Comparison of ENCODE assay signal across 8 cellular contexts in the genomic region with DNA sequence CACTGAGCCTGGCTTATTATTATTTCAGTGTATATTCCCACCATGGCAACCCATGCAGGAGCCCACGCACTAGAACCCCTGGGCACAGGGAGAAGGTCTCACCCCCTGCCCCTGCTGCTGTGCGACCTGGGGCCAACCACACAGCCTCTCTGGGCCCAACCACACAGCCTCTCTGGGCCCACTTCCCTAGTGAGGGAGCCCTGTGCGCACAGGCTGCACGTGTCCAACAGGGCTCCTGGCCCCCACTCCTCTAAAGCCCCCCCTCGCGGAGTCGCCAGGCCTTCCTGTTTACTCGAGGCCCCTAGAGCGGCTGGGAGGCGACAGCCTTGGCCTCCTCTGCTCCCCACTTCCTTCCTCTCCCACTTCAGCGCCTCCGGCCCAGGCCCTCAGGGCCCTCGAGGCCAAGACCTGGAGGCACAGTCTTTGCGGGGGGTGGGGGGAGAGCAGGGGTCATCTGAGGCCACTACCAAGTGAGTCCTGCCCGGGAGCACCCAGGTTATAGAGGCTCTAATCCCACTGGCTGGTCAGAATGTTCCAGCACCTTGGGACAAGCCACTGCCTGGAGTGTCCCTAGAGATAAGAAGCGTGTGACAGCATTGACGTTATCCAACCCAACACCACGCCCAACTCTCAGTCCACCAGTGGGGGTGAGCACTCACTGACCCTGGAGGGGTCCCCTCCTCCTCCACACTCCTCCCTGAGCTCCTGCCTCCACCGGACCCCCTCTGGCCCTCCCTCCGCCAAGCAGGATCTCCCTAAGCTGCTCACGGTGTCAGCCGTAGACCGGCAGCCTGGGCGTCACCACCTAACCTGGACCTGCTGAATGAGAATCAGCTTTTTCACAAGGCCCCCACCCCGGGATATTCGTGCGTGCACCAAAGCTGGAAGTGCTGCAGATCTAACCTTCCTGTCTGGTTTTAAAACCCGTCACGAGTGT. TPM values are rescaled to one million over a fixed set of nuclear protein-coding genes. Genes with fewer than 3 reads are reported as not detected.
DNase-seq lines count a peak whose midpoint lies in the region; ATAC-seq and TF ChIP-seq lines count a peak whose summit lies in the region.

No MANE protein-coding gene starts in this region.

- no peaks in the 10 kb centered on the region for H3K9me3 Mint-ChIP-seq in type B pancreatic cell

- H3K23ac ChIP-seq in mesendoderm (ENCODE audit: low read length) = no peak overlapping the region

- WGBS in mesendoderm (ENCODE audit: extremely low coverage, insufficient coverage, low lambda C conversion rate) = no CpG with 5 or more reads among the region's 29 CpGs

- no peak overlapping the region for H3K9ac ChIP-seq in mesendoderm (ENCODE audit: low read length)

- H3K27ac ChIP-seq in mesendoderm (ENCODE audit: low read depth, low read length) (no peak overlapping the region), temporal lobe (ENCODE audit: low read depth, low read length) (peak overlapping the region; percentile 74)

- peaks cover 26% of the 10 kb centered on the region for H3K4me1 Mint-ChIP-seq in type B pancreatic cell (ENCODE audit: unreplicated experiment)

- no peak overlapping the region for H3K4ac ChIP-seq in mesendoderm (ENCODE audit: low read depth, low read length)

- no peak overlapping the region for H2AK5ac ChIP-seq in mesendoderm (ENCODE audit: low read length)

- no peak overlapping the region for H4K8ac ChIP-seq in mesendoderm (ENCODE audit: low read depth, low read length)

- H3K4me3 ChIP-seq in mesendoderm (ENCODE audit: low read length) = no peak overlapping the region

- H3K36me3 ChIP-seq in mesendoderm (ENCODE audit: control insufficient read depth, insufficient read depth, low read length) = no peaks in the 10 kb centered on the region

- ATAC-seq in HG03039 (IDR thresholded peaks at IDR 0.05; ENCODE audit: unreplicated experiment) (no peak), GM18519 (IDR thresholded peaks at IDR 0.05; ENCODE audit: low FRiP score, unreplicated experiment) (no peak)

- H3K27me3 Mint-ChIP-seq in type B pancreatic cell = no peaks in the 10 kb centered on the region

- no peak overlapping the region for H2BK5ac ChIP-seq in mesendoderm (ENCODE audit: low read length)

- no peak overlapping the region for H3K27ac Mint-ChIP-seq in type B pancreatic cell

- no peak overlapping the region for H3K18ac ChIP-seq in mesendoderm (ENCODE audit: low read length)

- H4K5ac ChIP-seq in mesendoderm (ENCODE audit: low read length) = no peak overlapping the region

- peaks cover 3% of the 10 kb centered on the region for H3K36me3 Mint-ChIP-seq in type B pancreatic cell

- DNase-seq in stimulated activated CD4-positive, alpha-beta T cell treated with anti-CD3 and anti-CD28 coated beads, Interleukin-2, amount 100 ng/mL, for 24 hours = peak; percentile 22 to 41
- DNase-seq in stimulated activated CD4-positive, alpha-beta T cell treated with anti-CD3 and anti-CD28 coated beads, Interleukin-15, amount 100 ng/mL, for 24 hours = no peak
- peak in 29 of 56 donors; percentile 17 to 65 (median 34) for DNase-seq in amygdala (lab: John Stamatoyannopoulos, UW)
- no peak for DNase-seq in mesendoderm
- no peak for DNase-seq in type B pancreatic cell (ENCODE audit: extremely low spot score, unreplicated experiment)

- no peaks in the 10 kb centered on the region for H3K27me3 ChIP-seq in mesendoderm (ENCODE audit: insufficient read depth, low read length, poor library complexity)

- no peak overlapping the region for H2BK15ac ChIP-seq in mesendoderm (replicated peaks; ENCODE audit: low read depth)

- H3K79me2 ChIP-seq in mesendoderm (ENCODE audit: control insufficient read depth, insufficient read depth, low read length) = no peaks in the 10 kb centered on the region

- H2BK120ac ChIP-seq in mesendoderm (ENCODE audit: low read depth, low read length) = no peak overlapping the region

- no peak overlapping the region for H3K4me2 ChIP-seq in mesendoderm (ENCODE audit: low read length)

- H3K4me1 ChIP-seq in mesendoderm (ENCODE audit: control insufficient read depth, low read depth, low read length) = no peaks in the 10 kb centered on the region

- no peak for TF ChIP-seq CTCF in type B pancreatic cell (conservative IDR thresholded peaks at IDR 0.05)

- H3K79me1 ChIP-seq in mesendoderm (ENCODE audit: low read length) = no peaks in the 10 kb centered on the region

- H3K4me3 Mint-ChIP-seq in type B pancreatic cell = no peak overlapping the region

- H3K56ac ChIP-seq in mesendoderm (ENCODE audit: low read length) = peak overlapping the region; percentile 42

RNA-seq across cellular contexts. Expression of a gene that starts 7.9 kb away (rescaled TPM):
- 5.9 TPM for polyA plus RNA-seq in mesendoderm (2013, experiment 1 of 2)
- 5.4 TPM for polyA plus RNA-seq in mesendoderm (2013, experiment 2 of 2)
- 4.2 TPM for total RNA-seq in temporal lobe
- 0.86 and 1.6 TPM in 2 replicates for total RNA-seq in type B pancreatic cell (ENCODE audit: low replicate concordance)

RNA-seq across cellular contexts. Expression of a gene that starts 15.1 kb away (rescaled TPM):
- 24.5 TPM for polyA plus RNA-seq in mesendoderm (2013, experiment 1 of 2)
- polyA plus RNA-seq in mesendoderm (2013, experiment 2 of 2) = 21.1 TPM
- total RNA-seq in temporal lobe = 25.3 TPM
- 35.2 and 59.8 TPM in 2 replicates for total RNA-seq in type B pancreatic cell (ENCODE audit: low replicate concordance)

RNA-seq across cellular contexts. Expression of a gene that starts 37.1 kb away (rescaled TPM):
- polyA plus RNA-seq in mesendoderm (2013, experiment 1 of 2) = 11.0 TPM
- 11.5 TPM for polyA plus RNA-seq in mesendoderm (2013, experiment 2 of 2)
- total RNA-seq in temporal lobe (25.6 TPM), type B pancreatic cell (ENCODE audit: low replicate concordance) (19.8 and 32.6 TPM in 2 replicates)

RNA-seq across cellular contexts. Expression of a gene that starts 54.5 kb away (rescaled TPM):
- 12.3 TPM for polyA plus RNA-seq in mesendoderm (2013, experiment 1 of 2)
- polyA plus RNA-seq in mesendoderm (2013, experiment 2 of 2) = 14.4 TPM
- total RNA-seq in temporal lobe (7.4 TPM), type B pancreatic cell (ENCODE audit: low replicate concordance) (11.9 and 17.5 TPM in 2 replicates)

RNA-seq across cellular contexts. Expression of a gene that starts 59.7 kb away (rescaled TPM):
- polyA plus RNA-seq in mesendoderm (2013, experiment 1 of 2) = 34.2 TPM
- 34.4 TPM for polyA plus RNA-seq in mesendoderm (2013, experiment 2 of 2)
- total RNA-seq in temporal lobe = 17.2 TPM
- 18.7 and 42.4 TPM in 2 replicates for total RNA-seq in type B pancreatic cell (ENCODE audit: low replicate concordance)

Comparison
In these comparisons a context has a peak if more than half of its experiments do, and no peak if none do; other contexts are left out.
1. DNase-seq: peak in stimulated activated CD4-positive, alpha-beta T cell treated with anti-CD3 and anti-CD28 coated beads, Interleukin-2, amount 100 ng/mL, for 24 hours (2 of 2) and amygdala (29 of 56); none in stimulated activated CD4-positive, alpha-beta T cell treated with anti-CD3 and anti-CD28 coated beads, Interleukin-15, amount 100 ng/mL, for 24 hours (single experiment), mesendoderm (single experiment) and type B pancreatic cell (single experiment).